26 cellular contexts compared by ENCODE assay signal in genomic region chr2:17229414-17229813, GRCh38.
"Had no signal": no experiment of that assay in that cellular context is flagged by ENCODE, and none has a peak within 500 bp of the region (broad histone marks: within the 10 kb centered on the region; RNA-seq: fewer than 3 reads in every experiment).

No MANE protein-coding gene starts in this region.

- H3K9me3 Mint-ChIP-seq: nephron; neural crest cell; stimulated activated naive B cell treated with anti-CD40 and anti-IgM and Interleukin-4, amounts not matched to agents 10 μg/mL and 1 μg/mL and 100 μg/mL, for 72 hours had no signal

- H3K27me3 Mint-ChIP-seq: stimulated activated naive CD8-positive, alpha-beta T cell treated with anti-CD3 and anti-CD28 coated beads, Interleukin-15, Interleukin-2, amounts not matched to agents 100 ng/mL and 50 ng/mL, for 24 hours had no signal

- ATAC-seq: natural killer cell; pancreas; psoas muscle; right cardiac atrium; right lobe of liver; stimulated activated effector memory CD8-positive, alpha-beta T cell treated with anti-CD3 and anti-CD28 coated beads, Interleukin-12 subunit alpha, Interleukin-12 subunit beta, amount 100 ng/mL, for 72 hours; stimulated activated naive B cell treated with anti-CD40 and anti-IgM and Interleukin-4, amounts not matched to agents 10 μg/mL and 1 μg/mL and 100 μg/mL, for 72 hours had no signal

- H3K27me3 ChIP-seq: neutrophil, pancreas, right lobe of liver, sigmoid colon, stomach, thyroid gland, tibial nerve, upper lobe of left lung, vagina had no signal

- H3K4me3 ChIP-seq: pancreas, psoas muscle, right lobe of liver, sigmoid colon, stomach, thoracic aorta, thyroid gland, tibial nerve, upper lobe of left lung, vagina had no signal

- H3K36me3 Mint-ChIP-seq: natural killer cell; stimulated activated effector memory CD8-positive, alpha-beta T cell treated with anti-CD3 and anti-CD28 coated beads, Interleukin-12 subunit alpha, Interleukin-12 subunit beta, amount 100 ng/mL, for 72 hours; stimulated activated naive B cell treated with anti-CD40 and anti-IgM and Interleukin-4, amounts not matched to agents 10 μg/mL and 1 μg/mL and 100 μg/mL, for 72 hours had no signal

- H3K4me3 Mint-ChIP-seq: natural killer cell; nephron; neural crest cell; stimulated activated effector memory CD8-positive, alpha-beta T cell treated with anti-CD3 and anti-CD28 coated beads, Interleukin-12 subunit alpha, Interleukin-12 subunit beta, amount 100 ng/mL, for 72 hours; stimulated activated naive B cell treated with anti-CD40 and anti-IgM and Interleukin-4, amounts not matched to agents 10 μg/mL and 1 μg/mL and 100 μg/mL, for 72 hours; stimulated activated naive CD8-positive, alpha-beta T cell treated with anti-CD3 and anti-CD28 coated beads, Interleukin-15, Interleukin-2, amounts not matched to agents 100 ng/mL and 50 ng/mL, for 24 hours had no signal

- H3K4me1 Mint-ChIP-seq: natural killer cell; nephron; neural crest cell; stimulated activated effector memory CD8-positive, alpha-beta T cell treated with anti-CD3 and anti-CD28 coated beads, Interleukin-12 subunit alpha, Interleukin-12 subunit beta, amount 100 ng/mL, for 72 hours had no signal

- H3K9me3 ChIP-seq: neutrophil, pancreas, psoas muscle, right lobe of liver, sigmoid colon, stomach, thoracic aorta, thyroid gland, tibial nerve, upper lobe of left lung, vagina had no signal

- H3K36me3 ChIP-seq: neutrophil, pancreas, right lobe of liver, sigmoid colon, stomach, thoracic aorta, thyroid gland, tibial nerve, upper lobe of left lung, vagina had no signal

- H3K27ac ChIP-seq: neutrophil, pancreas, psoas muscle, right lobe of liver, sigmoid colon, stomach, thoracic aorta, thyroid gland, tibial nerve, upper lobe of left lung, vagina had no signal

- H3K4me1 ChIP-seq: pancreas, psoas muscle, right lobe of liver, sigmoid colon, stomach, thyroid gland, tibial nerve, upper lobe of left lung, vagina had no signal

- H3K27ac Mint-ChIP-seq: natural killer cell; nephron; stimulated activated effector memory CD8-positive, alpha-beta T cell treated with anti-CD3 and anti-CD28 coated beads, Interleukin-12 subunit alpha, Interleukin-12 subunit beta, amount 100 ng/mL, for 72 hours; stimulated activated naive B cell treated with anti-CD40 and anti-IgM and Interleukin-4, amounts not matched to agents 10 μg/mL and 1 μg/mL and 100 μg/mL, for 72 hours; stimulated activated naive CD8-positive, alpha-beta T cell treated with anti-CD3 and anti-CD28 coated beads, Interleukin-15, Interleukin-2, amounts not matched to agents 100 ng/mL and 50 ng/mL, for 24 hours had no signal

- DNase-seq: natural killer cell; nucleus accumbens; pancreas; psoas muscle; right cardiac atrium; right lobe of liver; sigmoid colon; small intestine; stimulated activated CD4-positive, alpha-beta T cell treated with anti-CD3 and anti-CD28 coated beads, Interleukin-15, amount 100 ng/mL, for 24 hours; stimulated activated CD4-positive, alpha-beta T cell treated with anti-CD3 and anti-CD28 coated beads, Interleukin-2, amount 100 ng/mL, for 24 hours; stimulated activated CD4-positive, alpha-beta T cell treated with anti-CD3 and anti-CD28 coated beads, Interleukin-2, amount 100 ng/mL, for 48 hours; stimulated activated CD4-positive, alpha-beta T cell treated with anti-CD3 and anti-CD28 coated beads, Interleukin-4, amount 100 ng/mL, for 24 hours; stimulated activated naive B cell treated with anti-CD40 and anti-IgM and Interleukin-4, amounts not matched to agents 10 μg/mL and 1 μg/mL and 100 μg/mL, for 72 hours; stimulated activated naive CD4-positive, alpha-beta T cell treated with Interleukin-2 at 50 U/mL for 16 hours; stomach; thyroid gland; trophoblast cell; upper lobe of left lung had no signal
